ENCODE assay signal across 7 cellular contexts in genomic region chr16:57596234-57596633, GRCh38. TPM values are rescaled to one million over a fixed set of nuclear protein-coding genes. Genes with fewer than 3 reads are reported as not detected.
DNase-seq lines count a peak whose midpoint lies in the region; ATAC-seq, FAIRE-seq and TF ChIP-seq lines count a peak whose summit lies in the region.
"Not testable (repeated sequence)": the region's sequence is repeated elsewhere in the genome, so short reads cannot be mapped to it uniquely, and the experiment has no call there.
"Had no signal": no experiment of that assay in that cellular context is flagged by ENCODE, and none has a peak within 500 bp of the region (broad histone marks: within the 10 kb centered on the region; RNA-seq: fewer than 3 reads in every experiment).

No MANE protein-coding gene starts in this region.

- not testable (repeated sequence) for TF ChIP-seq CTCF in A549 (IDR thresholded peaks at IDR 0.05); chondrocyte (IDR thresholded peaks at IDR 0.05); HepG2 (CRISPR knock-in tag; IDR thresholded peaks at IDR 0.05); natural killer cell (IDR thresholded peaks at IDR 0.05)

- H3K4me2 ChIP-seq in A549; HepG2 (ENCODE audit: low read depth, low read length): not testable (repeated sequence)

- not testable (repeated sequence) for TF ChIP-seq RAD21 in A549 (conservative IDR thresholded peaks at IDR 0.05 in 1 of 2, IDR thresholded peaks at IDR 0.05 in 1 of 2); HepG2 (CRISPR knock-in tag; IDR thresholded peaks at IDR 0.05)

- not testable (repeated sequence) for H3K27me3 ChIP-seq in HepG2 (ENCODE audit: control insufficient read depth in 1 of 2, insufficient read depth in 2 of 2, low read length in 2 of 2)

- H3K4me3 Mint-ChIP-seq in activated CD4-positive, alpha-beta memory T cell treated with anti-CD3 and anti-CD28 coated beads, Interleukin-2, amount 10 ng/mL, durations not matched to agents 7 days and 5 days; chondrocyte (ENCODE audit: unreplicated experiment): not testable (repeated sequence)
- peak overlapping the region; percentile 17 for H3K4me3 Mint-ChIP-seq in natural killer cell

- not testable (repeated sequence) for H3K36me3 ChIP-seq in HepG2 (replicated peaks in 1 of 2; ENCODE audit: control insufficient read depth in 1 of 2, insufficient read depth in 2 of 2, low read length in 2 of 2)

- DNase-seq in A549 (ENCODE audit: low read depth in 1 of 2, low spot score in 1 of 2); HepG2 (ENCODE audit: low spot score); natural killer cell: not testable (repeated sequence)
- DNase-seq in activated CD4-positive, alpha-beta memory T cell treated with anti-CD3 and anti-CD28 coated beads, Interleukin-2, amount 10 ng/mL, durations not matched to agents 7 days and 5 days: peak; percentile 10
- DNase-seq in activated T-cell treated with anti-CD3 and anti-CD28 coated beads, Interleukin-2, amount 50 U/mL, for 48 hours: peak; percentile 5 to 13
- peak; percentile 2 for DNase-seq in chondrocyte (ENCODE audit: low spot score)

- 89% methylated on average over 4 of the region's 4 CpGs for WGBS in A549 (ENCODE audit: missing lambda C conversion rate)
- 68% methylated on average over 4 of the region's 4 CpGs for WGBS in HepG2 (ENCODE audit: low lambda C conversion rate)

- not testable (repeated sequence) for TF ChIP-seq POLR2A in A549 (IDR thresholded peaks at IDR 0.05; ENCODE audit: low read length); HepG2 (IDR thresholded peaks at IDR 0.05; ENCODE audit: insufficient read depth in 1 of 2, low read depth in 2 of 2, low read length in 2 of 2)

- H3K4me1 ChIP-seq in A549: peaks cover 14% of the 10 kb centered on the region
- not testable (repeated sequence) for H3K4me1 ChIP-seq in HepG2 (ENCODE audit: insufficient read depth, low read length)

- H3K9me3 Mint-ChIP-seq in activated CD4-positive, alpha-beta memory T cell treated with anti-CD3 and anti-CD28 coated beads, Interleukin-2, amount 10 ng/mL, durations not matched to agents 7 days and 5 days: peaks cover 16% of the 10 kb centered on the region
- H3K9me3 Mint-ChIP-seq in chondrocyte (ENCODE audit: low read depth) (peaks cover 13% of the 10 kb centered on the region), natural killer cell (peaks cover 2 to 18% of the 10 kb centered on the region in 2 donors)

- not testable (repeated sequence) for BruUV-seq in HepG2 (replicated peaks; lab: Mats Ljungman, UMichigan)

- not testable (repeated sequence) for H3K4me3 ChIP-seq in A549; HepG2 (replicated peaks in 1 of 3; ENCODE audit: insufficient read depth in 1 of 3, low read depth in 2 of 3, low read length in 3 of 3)

- intact Hi-C loops in HepG2 (cut with micrococcal nuclease; ENCODE audit: unreplicated experiment); natural killer cell (cut with micrococcal nuclease): not testable (repeated sequence)

- peaks cover 38% of the 10 kb centered on the region for H3K36me3 Mint-ChIP-seq in activated CD4-positive, alpha-beta memory T cell treated with anti-CD3 and anti-CD28 coated beads, Interleukin-2, amount 10 ng/mL, durations not matched to agents 7 days and 5 days (ENCODE audit: low read depth)
- H3K36me3 Mint-ChIP-seq in chondrocyte (ENCODE audit: low read depth): not testable (repeated sequence)
- peaks cover 47% of the 10 kb centered on the region for H3K36me3 Mint-ChIP-seq in natural killer cell

- not testable (repeated sequence) for FAIRE-seq in A549 (lab: Jason Lieb, UNC); HepG2 (lab: Jason Lieb, UNC)

- not testable (repeated sequence) for H3K9ac ChIP-seq in HepG2 (ENCODE audit: insufficient read depth, low read depth, low read length)

- H3K27me3 Mint-ChIP-seq in activated CD4-positive, alpha-beta memory T cell treated with anti-CD3 and anti-CD28 coated beads, Interleukin-2, amount 10 ng/mL, durations not matched to agents 7 days and 5 days; chondrocyte (ENCODE audit: low read depth); natural killer cell (ENCODE audit: low read depth in 2 of 2): not testable (repeated sequence)

- in situ Hi-C loops in HepG2 (cut with HindIII; ENCODE audit: extremely low pct_ligation_motif_present, low pct_unique_long_range_greater_than_20kb): not testable (repeated sequence)

- CTCF ChIA-PET in A549 (lab: Yijun Ruan, JAX) (interaction anchor here (0.6 to 35.2 kb wide), 3 partner anchors 15 to 56 kb away, joined by 3 to 785 read pairs (median 227); no protein-coding TSS in a partner anchor), HepG2 (lab: Yijun Ruan, JAX; ENCODE audit: low intra/inter-chr PET ratio, low total read pairs) (interaction anchor here (17.5 kb wide), 1 partner anchor 53 kb away, joined by 571 read pairs; no protein-coding TSS in a partner anchor)
- CTCF ChIA-PET in activated CD4-positive, alpha-beta memory T cell treated with anti-CD3 and anti-CD28 coated beads, Interleukin-2, amount 10 ng/mL, durations not matched to agents 7 days and 5 days (lab: Charles Lee): interaction anchor here (1.5 to 6.8 kb wide), 2 partner anchors 14 to 20 kb away, joined by 9 to 63 read pairs; no protein-coding TSS in a partner anchor

- not testable (repeated sequence) for H4K20me1 ChIP-seq in HepG2 (ENCODE audit: insufficient read depth, low read length)

- not testable (repeated sequence) for H3K27ac Mint-ChIP-seq in activated CD4-positive, alpha-beta memory T cell treated with anti-CD3 and anti-CD28 coated beads, Interleukin-2, amount 10 ng/mL, durations not matched to agents 7 days and 5 days; chondrocyte (ENCODE audit: unreplicated experiment)
- H3K27ac Mint-ChIP-seq in natural killer cell: peak overlapping the region in 1 of 2 donors; percentile 94

- peaks cover 65% of the 10 kb centered on the region for H3K4me1 Mint-ChIP-seq in activated CD4-positive, alpha-beta memory T cell treated with anti-CD3 and anti-CD28 coated beads, Interleukin-2, amount 10 ng/mL, durations not matched to agents 7 days and 5 days
- not testable (repeated sequence) for H3K4me1 Mint-ChIP-seq in chondrocyte (ENCODE audit: low read depth)
- peaks cover 80 to 87% of the 10 kb centered on the region in 2 donors for H3K4me1 Mint-ChIP-seq in natural killer cell

- H2AFZ ChIP-seq in HepG2 (ENCODE audit: low read length): not testable (repeated sequence)

- not testable (repeated sequence) for TF ChIP-seq EP300 in A549 (IDR thresholded peaks at IDR 0.05); HepG2 (IDR thresholded peaks at IDR 0.05; ENCODE audit: low read depth in 2 of 2, low read length in 2 of 2); HepG2 (CRISPR knock-in tag; IDR thresholded peaks at IDR 0.05; ENCODE audit: borderline replicate concordance)

- not testable (repeated sequence) for ATAC-seq in A549, HepG2, natural killer cell

- H3K27ac ChIP-seq in A549; HepG2 (ENCODE audit: extremely low read length, insufficient read depth, low read length): not testable (repeated sequence)

- H3K79me2 ChIP-seq in HepG2 (ENCODE audit: insufficient read depth, low read length): not testable (repeated sequence)

- not testable (repeated sequence) for H3K9me3 ChIP-seq in A549; HepG2 (ENCODE audit: low read length)

- POLR2A ChIA-PET in A549 (lab: Yijun Ruan, JAX); HepG2 (lab: Yijun Ruan, JAX): not testable (repeated sequence)
- POLR2A ChIA-PET in activated CD4-positive, alpha-beta memory T cell treated with anti-CD3 and anti-CD28 coated beads, Interleukin-2, amount 10 ng/mL, durations not matched to agents 7 days and 5 days (lab: Charles Lee): interaction anchor here (1.1 to 6.8 kb wide), 2 partner anchors 14 to 19 kb away, joined by 3 to 66 read pairs; no protein-coding TSS in a partner anchor

RNA-seq across cellular contexts. Expression of gene ADGRG1, which starts 32.2 kb away (rescaled TPM):
- 28.3 and 37.7 TPM in 2 replicates for polyA plus RNA-seq in A549 (2011; rRNA removed)
- polyA plus RNA-seq in A549 (2012; cell fraction: cytosol; rRNA removed): 46.7 and 66.1 TPM in 2 replicates
- polyA plus RNA-seq in A549 (2012; cell fraction: nucleus; rRNA removed): 102 and 106 TPM in 2 replicates
- 91.8 to 142 TPM (median 130 TPM) in 3 replicates for polyA plus RNA-seq in A549 (2017; fragmentation: RNase III; extraction: RNeasy Plus Mini Kit Qiagen cat#74134 plus additional on column Dnase treatment)
- 31.9 and 33.7 TPM in 2 replicates for polyA minus RNA-seq in A549 (2011; rRNA and poly(A)+ RNA removed)
- total RNA-seq in activated CD4-positive, alpha-beta memory T cell treated with anti-CD3 and anti-CD28 coated beads, Interleukin-2, amount 10 ng/mL, durations not matched to agents 7 days and 5 days: 1 to 10 TPM; 7.4 to 8.3 TPM
- total RNA-seq in chondrocyte: 16.8 to 57.8 TPM (median 56.3 TPM) in 3 replicates
- total RNA-seq in HepG2 (2016; rRNA removed; fragmentation: Illumina TruSeq; extraction: Trizol): 2.8 and 5.9 TPM in 2 replicates
- total RNA-seq in HepG2 (2016; cell fraction: cytosol; rRNA removed; fragmentation: Illumina TruSeq; extraction: Trizol; ENCODE audit: low read depth): 1.1 and 2.0 TPM in 2 replicates
- total RNA-seq in HepG2 (2016; cell fraction: insoluble cytoplasmic fraction; rRNA removed; fragmentation: Illumina TruSeq; extraction: Trizol): 2.8 and 5.0 TPM in 2 replicates
- 3.1 and 3.2 TPM in 2 replicates for total RNA-seq in HepG2 (2016; cell fraction: membrane; rRNA removed; fragmentation: Illumina TruSeq; extraction: Trizol)
- total RNA-seq in HepG2 (2016; cell fraction: nucleus; rRNA removed; fragmentation: Illumina TruSeq; extraction: Trizol): 7.2 and 8.0 TPM in 2 replicates
- 2.7 and 3.3 TPM in 2 replicates for polyA plus RNA-seq in HepG2 (2011; rRNA removed)
- 1.8 and 2.1 TPM in 2 replicates for polyA plus RNA-seq in HepG2 (2011; cell fraction: cytosol; rRNA removed)
- 5.0 and 7.4 TPM in 2 replicates for polyA plus RNA-seq in HepG2 (2011; cell fraction: nucleus; rRNA removed)
- polyA plus RNA-seq in HepG2 (2012): 2.3 and 3.3 TPM in 2 replicates
- 0.83 and 1.3 TPM in 2 replicates for polyA plus RNA-seq in HepG2 (2016; cell fraction: cytosol; fragmentation: Illumina TruSeq; extraction: Trizol; ENCODE audit: low read depth)
- 2.4 and 5.1 TPM in 2 replicates for polyA plus RNA-seq in HepG2 (2016; cell fraction: insoluble cytoplasmic fraction; fragmentation: Illumina TruSeq; extraction: Trizol; ENCODE audit: low read depth)
- polyA plus RNA-seq in HepG2 (2016; cell fraction: membrane; fragmentation: Illumina TruSeq; extraction: Trizol; ENCODE audit: low read depth): 2.8 and 3.2 TPM in 2 replicates
- polyA plus RNA-seq in HepG2 (2016; cell fraction: nucleus; fragmentation: Illumina TruSeq; extraction: Trizol; ENCODE audit: insufficient read depth, low read depth): 14.1 and 15.0 TPM in 2 replicates
- polyA minus RNA-seq in HepG2 (2011; rRNA and poly(A)+ RNA removed; ENCODE audit: low replicate concordance): 4.0 and 29.5 TPM in 2 replicates
- 1.8 and 1.9 TPM in 2 replicates for polyA minus RNA-seq in HepG2 (2011; cell fraction: cytosol; rRNA and poly(A)+ RNA removed)
- 2.4 and 2.8 TPM in 2 replicates for polyA minus RNA-seq in HepG2 (2011; cell fraction: nucleus; rRNA and poly(A)+ RNA removed)
- 100 to 1,000 TPM; 830 to 949 (median 858) TPM for total RNA-seq in natural killer cell

RNA-seq across cellular contexts. Expression of gene ADGRG5, which starts 53.8 kb away (rescaled TPM):
- not detected in 2 replicates for polyA plus RNA-seq in A549 (2011; rRNA removed)
- 0.03 TPM in 1 of 2 replicates, not detected in the other for polyA plus RNA-seq in A549 (2012; cell fraction: cytosol; rRNA removed)
- not detected in 2 replicates for polyA plus RNA-seq in A549 (2012; cell fraction: nucleus; rRNA removed)
- 0.06 TPM in 1 of 3 replicates, not detected in the others for polyA plus RNA-seq in A549 (2017; fragmentation: RNase III; extraction: RNeasy Plus Mini Kit Qiagen cat#74134 plus additional on column Dnase treatment)
- polyA minus RNA-seq in A549 (2011; rRNA and poly(A)+ RNA removed): not detected in 2 replicates
- total RNA-seq in activated CD4-positive, alpha-beta memory T cell treated with anti-CD3 and anti-CD28 coated beads, Interleukin-2, amount 10 ng/mL, durations not matched to agents 7 days and 5 days: 10 to 100 TPM; 12.3 to 12.4 TPM
- not detected in 3 replicates for total RNA-seq in chondrocyte
- total RNA-seq in HepG2 (2016; rRNA removed; fragmentation: Illumina TruSeq; extraction: Trizol): not detected in 2 replicates
- total RNA-seq in HepG2 (2016; cell fraction: cytosol; rRNA removed; fragmentation: Illumina TruSeq; extraction: Trizol; ENCODE audit: low read depth): not detected in 2 replicates
- not detected in 2 replicates for total RNA-seq in HepG2 (2016; cell fraction: insoluble cytoplasmic fraction; rRNA removed; fragmentation: Illumina TruSeq; extraction: Trizol)
- not detected in 2 replicates for total RNA-seq in HepG2 (2016; cell fraction: membrane; rRNA removed; fragmentation: Illumina TruSeq; extraction: Trizol)
- total RNA-seq in HepG2 (2016; cell fraction: nucleus; rRNA removed; fragmentation: Illumina TruSeq; extraction: Trizol): not detected in 2 replicates
- 0.01 TPM in 1 of 2 replicates, not detected in the other for polyA plus RNA-seq in HepG2 (2011; rRNA removed)
- 0.03 TPM in 1 of 2 replicates, not detected in the other for polyA plus RNA-seq in HepG2 (2011; cell fraction: cytosol; rRNA removed)
- 0.06 TPM in 1 of 2 replicates, not detected in the other for polyA plus RNA-seq in HepG2 (2011; cell fraction: nucleus; rRNA removed)
- 0.27 and 0.35 TPM in 2 replicates for polyA plus RNA-seq in HepG2 (2012)
- not detected in 2 replicates for polyA plus RNA-seq in HepG2 (2016; cell fraction: cytosol; fragmentation: Illumina TruSeq; extraction: Trizol; ENCODE audit: low read depth)
- polyA plus RNA-seq in HepG2 (2016; cell fraction: insoluble cytoplasmic fraction; fragmentation: Illumina TruSeq; extraction: Trizol; ENCODE audit: low read depth): not detected in 2 replicates
- polyA plus RNA-seq in HepG2 (2016; cell fraction: membrane; fragmentation: Illumina TruSeq; extraction: Trizol; ENCODE audit: low read depth): not detected in 2 replicates
- not detected in 2 replicates for polyA plus RNA-seq in HepG2 (2016; cell fraction: nucleus; fragmentation: Illumina TruSeq; extraction: Trizol; ENCODE audit: insufficient read depth, low read depth)
- polyA minus RNA-seq in HepG2 (2011; rRNA and poly(A)+ RNA removed; ENCODE audit: low replicate concordance): 0.12 TPM in 1 of 2 replicates, not detected in the other
- not detected in 2 replicates for polyA minus RNA-seq in HepG2 (2011; cell fraction: cytosol; rRNA and poly(A)+ RNA removed)
- polyA minus RNA-seq in HepG2 (2011; cell fraction: nucleus; rRNA and poly(A)+ RNA removed): not detected in 2 replicates
- total RNA-seq in natural killer cell: 100 to 1,000 TPM in 1 of 3 donors, 10 to 100 TPM in 2; 83.2 to 118 (median 94.5) TPM
- total RNA-seq: HFFc6 had no signal

RNA-seq across cellular contexts. Expression of gene CCDC102A, which starts 59.9 kb away (rescaled TPM):
- polyA plus RNA-seq in A549 (2011; rRNA removed): 7.4 and 8.0 TPM in 2 replicates
- 20.1 and 20.7 TPM in 2 replicates for polyA plus RNA-seq in A549 (2012; cell fraction: cytosol; rRNA removed)
- polyA plus RNA-seq in A549 (2012; cell fraction: nucleus; rRNA removed): 18.4 and 19.5 TPM in 2 replicates
- 7.6 to 8.5 TPM (median 8.3 TPM) in 3 replicates for polyA plus RNA-seq in A549 (2017; fragmentation: RNase III; extraction: RNeasy Plus Mini Kit Qiagen cat#74134 plus additional on column Dnase treatment)
- polyA minus RNA-seq in A549 (2011; rRNA and poly(A)+ RNA removed): 3.5 and 4.0 TPM in 2 replicates
- total RNA-seq in activated CD4-positive, alpha-beta memory T cell treated with anti-CD3 and anti-CD28 coated beads, Interleukin-2, amount 10 ng/mL, durations not matched to agents 7 days and 5 days: 1 to 10 TPM; 9.1 to 9.7 TPM
- 20.9 to 27.2 TPM (median 22.4 TPM) in 3 replicates for total RNA-seq in chondrocyte
- total RNA-seq in HepG2 (2016; rRNA removed; fragmentation: Illumina TruSeq; extraction: Trizol): 0.91 and 2.1 TPM in 2 replicates
- 0.71 TPM in 2 replicates for total RNA-seq in HepG2 (2016; cell fraction: cytosol; rRNA removed; fragmentation: Illumina TruSeq; extraction: Trizol; ENCODE audit: low read depth)
- total RNA-seq in HepG2 (2016; cell fraction: insoluble cytoplasmic fraction; rRNA removed; fragmentation: Illumina TruSeq; extraction: Trizol): 1.1 and 2.8 TPM in 2 replicates
- 1.1 and 1.3 TPM in 2 replicates for total RNA-seq in HepG2 (2016; cell fraction: membrane; rRNA removed; fragmentation: Illumina TruSeq; extraction: Trizol)
- total RNA-seq in HepG2 (2016; cell fraction: nucleus; rRNA removed; fragmentation: Illumina TruSeq; extraction: Trizol): 0.41 and 1.0 TPM in 2 replicates
- 2.7 and 2.8 TPM in 2 replicates for polyA plus RNA-seq in HepG2 (2011; rRNA removed)
- 2.3 and 3.2 TPM in 2 replicates for polyA plus RNA-seq in HepG2 (2011; cell fraction: cytosol; rRNA removed)
- 2.6 and 2.8 TPM in 2 replicates for polyA plus RNA-seq in HepG2 (2011; cell fraction: nucleus; rRNA removed)
- polyA plus RNA-seq in HepG2 (2012): 0.34 and 1.0 TPM in 2 replicates
- polyA plus RNA-seq in HepG2 (2016; cell fraction: cytosol; fragmentation: Illumina TruSeq; extraction: Trizol; ENCODE audit: low read depth): 0.34 and 0.49 TPM in 2 replicates
- 1.2 TPM in 2 replicates for polyA plus RNA-seq in HepG2 (2016; cell fraction: insoluble cytoplasmic fraction; fragmentation: Illumina TruSeq; extraction: Trizol; ENCODE audit: low read depth)
- 0.51 and 0.64 TPM in 2 replicates for polyA plus RNA-seq in HepG2 (2016; cell fraction: membrane; fragmentation: Illumina TruSeq; extraction: Trizol; ENCODE audit: low read depth)
- polyA plus RNA-seq in HepG2 (2016; cell fraction: nucleus; fragmentation: Illumina TruSeq; extraction: Trizol; ENCODE audit: insufficient read depth, low read depth): 1.7 and 2.5 TPM in 2 replicates
- polyA minus RNA-seq in HepG2 (2011; rRNA and poly(A)+ RNA removed; ENCODE audit: low replicate concordance): 2.1 and 2.5 TPM in 2 replicates
- 0.69 and 1.1 TPM in 2 replicates for polyA minus RNA-seq in HepG2 (2011; cell fraction: cytosol; rRNA and poly(A)+ RNA removed)
- polyA minus RNA-seq in HepG2 (2011; cell fraction: nucleus; rRNA and poly(A)+ RNA removed): 0.87 and 1.0 TPM in 2 replicates
- 10 to 100 TPM; 15.5 to 24.4 (median 17.1) TPM for total RNA-seq in natural killer cell

Comparison
In these comparisons a context has a peak if more than half of its experiments do, and no peak if none do; other contexts are left out.
1. RNA of gene ADGRG1, which starts 32.2 kb away (total RNA-seq): 830 to 949 TPM in natural killer cell; 16.8 to 57.8 TPM in chondrocyte, 7.4 to 8.3 TPM in activated CD4-positive, alpha-beta memory T cell treated with anti-CD3 and anti-CD28 coated beads, Interleukin-2, amount 10 ng/mL, durations not matched to agents 7 days and 5 days and 1.1 to 8.0 TPM in HepG2; every median in the first group is over 10 times any median in the second.
2. RNA of gene ADGRG5, which starts 53.8 kb away (total RNA-seq): 83.2 to 118 TPM in natural killer cell and 12.3 to 12.4 TPM in activated CD4-positive, alpha-beta memory T cell treated with anti-CD3 and anti-CD28 coated beads, Interleukin-2, amount 10 ng/mL, durations not matched to agents 7 days and 5 days; not detected in chondrocyte and not detected in HepG2; every median in the first group is over 10 times any median in the second.